Comparison of ENCODE assay signal across 8 cellular contexts in genomic region chr6:18260448-18261106, GRCh38. TPM values are rescaled to one million over a fixed set of nuclear protein-coding genes. Genes with fewer than 3 reads are reported as not detected.
DNase-seq lines count a peak whose midpoint lies in the region; ATAC-seq and TF ChIP-seq lines count a peak whose summit lies in the region.

No MANE protein-coding gene starts in this region.

- no peak overlapping the region for H3K27ac ChIP-seq in neural progenitor cell

- H3K36me3 ChIP-seq in MG63, result peaks cover 52% of the 10 kb centered on the region
- H3K36me3 ChIP-seq in neural progenitor cell, result peaks cover 38% of the 10 kb centered on the region

- H3K9me3 ChIP-seq in MG63 (no peaks in the 10 kb centered on the region), neural progenitor cell (ENCODE audit: low read depth) (no peaks in the 10 kb centered on the region)

- H3K4me2 ChIP-seq in neural progenitor cell, result peak overlapping the region; percentile 91

- peak overlapping the region; percentile 60 for H3K27ac Mint-ChIP-seq in activated naive CD8-positive, alpha-beta T cell treated with anti-CD3 and anti-CD28 coated beads, Interleukin-2, amount 10 ng/mL, durations not matched to agents 7 days and 5 days
- no peak overlapping the region for H3K27ac Mint-ChIP-seq in neural progenitor cell

- peaks cover 28% of the 10 kb centered on the region for H3K4me1 ChIP-seq in neural progenitor cell

- POLR2A ChIA-PET in activated naive CD8-positive, alpha-beta T cell treated with anti-CD3 and anti-CD28 coated beads, Interleukin-2, amount 10 ng/mL, durations not matched to agents 7 days and 5 days (lab: Charles Lee), result no interaction called here

- H3K9me3 Mint-ChIP-seq in activated naive CD8-positive, alpha-beta T cell treated with anti-CD3 and anti-CD28 coated beads, Interleukin-2, amount 10 ng/mL, durations not matched to agents 7 days and 5 days, result no peaks in the 10 kb centered on the region
- peaks cover 2% of the 10 kb centered on the region for H3K9me3 Mint-ChIP-seq in neural progenitor cell

- no peak for TF ChIP-seq CTCF in neural progenitor cell (IDR thresholded peaks at IDR 0.05)

- peaks cover 42% of the 10 kb centered on the region for H3K36me3 Mint-ChIP-seq in activated naive CD8-positive, alpha-beta T cell treated with anti-CD3 and anti-CD28 coated beads, Interleukin-2, amount 10 ng/mL, durations not matched to agents 7 days and 5 days
- peaks cover 50% of the 10 kb centered on the region for H3K36me3 Mint-ChIP-seq in neural progenitor cell

- H3K27me3 ChIP-seq in MG63 (no peaks in the 10 kb centered on the region), neural progenitor cell (no peaks in the 10 kb centered on the region)

- ATAC-seq in activated naive CD8-positive, alpha-beta T cell treated with anti-CD3 and anti-CD28 coated beads, Interleukin-2, amount 10 ng/mL, durations not matched to agents 7 days and 5 days (ENCODE audit: low read depth), result no peak

- H3K79me2 ChIP-seq in neural progenitor cell (ENCODE audit: low read depth), result peaks cover 98% of the 10 kb centered on the region

- H4K20me1 ChIP-seq in neural progenitor cell (ENCODE audit: low read depth), result peaks cover 81% of the 10 kb centered on the region

- H3K4me1 Mint-ChIP-seq in activated naive CD8-positive, alpha-beta T cell treated with anti-CD3 and anti-CD28 coated beads, Interleukin-2, amount 10 ng/mL, durations not matched to agents 7 days and 5 days, result peaks cover 45% of the 10 kb centered on the region
- H3K4me1 Mint-ChIP-seq in neural progenitor cell, result peaks cover 26% of the 10 kb centered on the region

- no peak overlapping the region for H3K4me3 ChIP-seq in MG63
- H3K4me3 ChIP-seq in neural progenitor cell, result peak overlapping the region; percentile 97

- no peak overlapping the region for H3K9ac ChIP-seq in neural progenitor cell

- peaks cover 41% of the 10 kb centered on the region for H3F3A ChIP-seq in neural progenitor cell (ENCODE audit: low read depth)

- peak; percentile 65 for DNase-seq in activated effector memory CD4-positive, alpha-beta T cell treated with anti-CD3 and anti-CD28 coated beads, Interleukin-2, amount 50 U/mL, for 16 hours
- no peak for DNase-seq in activated effector memory CD4-positive, alpha-beta T cell treated with Interleukin-2 at 50 U/mL for 16 hours
- DNase-seq in HCEC 1CT, result peak; percentile 50
- DNase-seq in MG63, result peak; percentile 55
- DNase-seq in activated naive CD8-positive, alpha-beta T cell treated with anti-CD3 and anti-CD28 coated beads, Interleukin-2, amount 10 ng/mL, durations not matched to agents 7 days and 5 days, result no peak
- no peak for DNase-seq in neural progenitor cell (ENCODE audit: low spot score)
- no peak for DNase-seq in HuH-7 (ENCODE audit: low spot score)
- DNase-seq in Ammon's horn (ENCODE audit: low spot score), result no peak

- no peaks in the 10 kb centered on the region for H3K27me3 Mint-ChIP-seq in activated naive CD8-positive, alpha-beta T cell treated with anti-CD3 and anti-CD28 coated beads, Interleukin-2, amount 10 ng/mL, durations not matched to agents 7 days and 5 days
- peaks cover 7% of the 10 kb centered on the region for H3K27me3 Mint-ChIP-seq in neural progenitor cell (ENCODE audit: insufficient read depth, low read depth)

- peak overlapping the region; percentile 97 for H3K4me3 Mint-ChIP-seq in activated naive CD8-positive, alpha-beta T cell treated with anti-CD3 and anti-CD28 coated beads, Interleukin-2, amount 10 ng/mL, durations not matched to agents 7 days and 5 days
- peak overlapping the region; percentile 52 for H3K4me3 Mint-ChIP-seq in neural progenitor cell

- H2AFZ ChIP-seq in neural progenitor cell (replicated peaks), result no peak overlapping the region

RNA-seq across cellular contexts. Expression of gene DEK, which starts 3.8 kb away (rescaled TPM):
- total RNA-seq in MG63 (2014; rRNA removed; shearing (Covaris generic); ENCODE audit: low replicate concordance), result 86.4 and 160 TPM in 2 replicates
- 100 to 1,000 TPM; 204 to 218 TPM for total RNA-seq in activated naive CD8-positive, alpha-beta T cell treated with anti-CD3 and anti-CD28 coated beads, Interleukin-2, amount 10 ng/mL, durations not matched to agents 7 days and 5 days
- 334 and 501 TPM in 2 replicates for total RNA-seq in neural progenitor cell (ENCODE audit: low replicate concordance)

Comparison
In these comparisons a context has a peak if more than half of its experiments do, and no peak if none do; other contexts are left out.
1. DNase-seq: peak in activated effector memory CD4-positive, alpha-beta T cell treated with anti-CD3 and anti-CD28 coated beads, Interleukin-2, amount 50 U/mL, for 16 hours (single experiment), HCEC 1CT (single experiment) and MG63 (single experiment); none in activated effector memory CD4-positive, alpha-beta T cell treated with Interleukin-2 at 50 U/mL for 16 hours (single experiment), activated naive CD8-positive, alpha-beta T cell treated with anti-CD3 and anti-CD28 coated beads, Interleukin-2, amount 10 ng/mL, durations not matched to agents 7 days and 5 days (single experiment), neural progenitor cell (single experiment), HuH-7 (single experiment) and Ammon's horn (single experiment).